Comparison of ENCODE assay signal across 13 cellular contexts in the genomic region with DNA sequence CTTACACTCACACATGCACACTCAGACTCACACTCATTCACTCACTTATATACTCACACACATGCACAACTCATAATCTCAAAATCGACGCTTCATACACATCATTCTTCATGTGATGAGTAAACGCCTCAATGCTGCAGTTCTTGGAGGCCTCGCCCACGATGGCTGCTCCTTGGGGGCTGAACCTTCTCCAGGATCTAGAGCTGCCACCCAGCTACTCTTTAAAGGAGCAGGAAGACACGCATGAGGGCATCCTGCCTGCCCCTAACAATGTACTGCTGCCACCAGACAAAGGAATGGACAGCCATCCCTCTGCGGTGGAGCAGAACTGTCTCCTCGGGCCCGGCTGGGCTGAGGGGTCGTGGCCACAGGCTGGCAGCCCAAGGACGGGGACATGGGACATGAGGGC. TPM values are rescaled to one million over a fixed set of nuclear protein-coding genes. Genes with fewer than 3 reads are reported as not detected.
DNase-seq lines count a peak whose midpoint lies in the region; ATAC-seq, FAIRE-seq and TF ChIP-seq lines count a peak whose summit lies in the region.
"Had no signal": no experiment of that assay in that cellular context is flagged by ENCODE, and none has a peak within 500 bp of the region (broad histone marks: within the 10 kb centered on the region; RNA-seq: fewer than 3 reads in every experiment).

No MANE protein-coding gene starts in this region.

- no peak for FAIRE-seq in GM12878 (lab: Jason Lieb, UNC)

- H3K4me1 ChIP-seq in BLaER1 (peaks cover 96% of the 10 kb centered on the region), GM12878 (ENCODE audit: control insufficient read depth, insufficient read depth, low read length) (peaks cover 38% of the 10 kb centered on the region)

- DNase-seq in T-helper 2 cell treated with Interferon-gamma antibody and Interleukin-4, amounts not matched to agents 5 μg/mL and 100 μg/mL, for 36 hours (ENCODE audit: low spot score), result peak; percentile 30
- DNase-seq in GM12878 (ENCODE audit: low read depth, low spot score), result no peak
- DNase-seq in osteocyte (ENCODE audit: extremely low spot score, unreplicated experiment), result peak; percentile 73
- no peak for DNase-seq in DMS 273 (lab: John Stamatoyannopoulos, UW; ENCODE audit: unreplicated experiment)
- no peak for DNase-seq in kidney glomerular epithelial cell (lab: John Stamatoyannopoulos, UW)
- DNase-seq in effector CD8-positive, alpha-beta T cell (lab: John Stamatoyannopoulos, UW), result no peak
- DNase-seq: foreskin fibroblast, left cardiac atrium, MM.1S, NCI-H524 had no signal

- no peak for TF ChIP-seq EP300 in GM12878 (IDR thresholded peaks at IDR 0.05; ENCODE audit: borderline replicate concordance in 1 of 2, control insufficient read depth in 1 of 2, low read depth in 2 of 2, low read length in 2 of 2)

- peak overlapping the region; percentile 19 for H3K4me3 Mint-ChIP-seq in T-helper 2 cell treated with Interferon-gamma antibody and Interleukin-4, amounts not matched to agents 5 μg/mL and 100 μg/mL, for 36 hours
- H3K4me3 Mint-ChIP-seq in osteocyte (ENCODE audit: unreplicated experiment), result no peak overlapping the region

- WGBS in GM12878 (ENCODE audit: insufficient coverage, insufficient replicate concordance, low lambda C conversion rate, missing lambda C conversion rate), result 79% methylated on average over 11 of the region's 11 CpGs

- no peak for ATAC-seq in GM12878
- ATAC-seq in GM21367 (IDR thresholded peaks at IDR 0.05; ENCODE audit: unreplicated experiment), result no peak
- ATAC-seq: left cardiac atrium had no signal

- RAD21 ChIA-PET in GM12878 (lab: Charles Lee; ENCODE audit: unreplicated experiment), result interaction anchor here (0.9 kb wide), 1 partner anchor 40 kb away, joined by 3 read pairs; no protein-coding TSS in a partner anchor

- intact Hi-C loops in GM12878 (cut with micrococcal nuclease; ENCODE audit: unreplicated experiment), result no loop called here

- H3K27me3 ChIP-seq in BLaER1 (no peaks in the 10 kb centered on the region), GM12878 (replicated peaks in 1 of 2; ENCODE audit: control insufficient read depth in 2 of 2, insufficient read depth in 2 of 2, low read length in 1 of 2) (no peaks in the 10 kb centered on the region)

- H3K9ac ChIP-seq in BLaER1 (peak overlapping the region; percentile 68), GM12878 (ENCODE audit: control insufficient read depth, insufficient read depth, low read length) (no peak overlapping the region)

- TF ChIP-seq POLR2A in GM12878 (IDR thresholded peaks at IDR 0.05; ENCODE audit: low read depth, low read length), result no peak

- H3K36me3 Mint-ChIP-seq in T-helper 2 cell treated with Interferon-gamma antibody and Interleukin-4, amounts not matched to agents 5 μg/mL and 100 μg/mL, for 36 hours (ENCODE audit: low read depth), result no peaks in the 10 kb centered on the region
- H3K36me3 Mint-ChIP-seq in osteocyte (ENCODE audit: unreplicated experiment), result no peaks in the 10 kb centered on the region

- SMC1A ChIA-PET in GM12878 (lab: Charles Lee; ENCODE audit: uncharacterized antibody, unreplicated experiment), result no interaction called here

- H3K9me3 ChIP-seq in BLaER1 (no peaks in the 10 kb centered on the region), GM12878 (replicated peaks; ENCODE audit: control insufficient read depth, insufficient read depth, low read length) (no peaks in the 10 kb centered on the region)

- H3K79me2 ChIP-seq in GM12878 (ENCODE audit: control insufficient read depth, insufficient read depth, low read length), result no peaks in the 10 kb centered on the region; the same call in 1 of the 2 replicates

- H3K36me3 ChIP-seq in BLaER1 (no peaks in the 10 kb centered on the region), GM12878 (ENCODE audit: control insufficient read depth in 2 of 2, insufficient read depth in 2 of 2, low read length in 1 of 2) (no peaks in the 10 kb centered on the region)

- TF ChIP-seq RAD21 in GM12878 (IDR thresholded peaks at IDR 0.05; ENCODE audit: insufficient read depth, low read depth, low read length), result no peak

- POLR2A ChIA-PET in GM12878 (lab: Charles Lee), result interaction anchor here (0.5 to 0.7 kb wide), 2 partner anchors 424 to 1827 kb away, joined by 3 read pairs; no protein-coding TSS in a partner anchor

- no peaks in the 10 kb centered on the region for H3K9me3 Mint-ChIP-seq in T-helper 2 cell treated with Interferon-gamma antibody and Interleukin-4, amounts not matched to agents 5 μg/mL and 100 μg/mL, for 36 hours
- H3K9me3 Mint-ChIP-seq in osteocyte (ENCODE audit: unreplicated experiment), result no peaks in the 10 kb centered on the region

- H4K20me1 ChIP-seq in BLaER1 (no peaks in the 10 kb centered on the region), GM12878 (ENCODE audit: control insufficient read depth, insufficient read depth) (no peaks in the 10 kb centered on the region)

- H3K27ac Mint-ChIP-seq in T-helper 2 cell treated with Interferon-gamma antibody and Interleukin-4, amounts not matched to agents 5 μg/mL and 100 μg/mL, for 36 hours, result no peak overlapping the region
- H3K27ac Mint-ChIP-seq in osteocyte (ENCODE audit: unreplicated experiment), result no peak overlapping the region

- peak overlapping the region; percentile 97 for H3K27ac ChIP-seq in BLaER1
- no peak overlapping the region for H3K27ac ChIP-seq in GM12878 (ENCODE audit: control insufficient read depth, insufficient read depth)

- H2AFZ ChIP-seq in GM12878 (ENCODE audit: control insufficient read depth, low read depth, low read length), result no peak overlapping the region

- peak overlapping the region; percentile 99 for H3K4me2 ChIP-seq in BLaER1
- no peak overlapping the region for H3K4me2 ChIP-seq in GM12878 (ENCODE audit: control insufficient read depth, insufficient read depth)

- peaks cover 70% of the 10 kb centered on the region for H3K4me1 Mint-ChIP-seq in T-helper 2 cell treated with Interferon-gamma antibody and Interleukin-4, amounts not matched to agents 5 μg/mL and 100 μg/mL, for 36 hours (ENCODE audit: low read depth)
- no peaks in the 10 kb centered on the region for H3K4me1 Mint-ChIP-seq in osteocyte (ENCODE audit: unreplicated experiment)

- H3K4me3 ChIP-seq in BLaER1 (no peak overlapping the region), GM12878 (no peak overlapping the region)

- BruUV-seq in GM12878 (replicated peaks; lab: Mats Ljungman, UMichigan), result no TSS peak

- H3K27me3 Mint-ChIP-seq in T-helper 2 cell treated with Interferon-gamma antibody and Interleukin-4, amounts not matched to agents 5 μg/mL and 100 μg/mL, for 36 hours (ENCODE audit: low read depth), result no peaks in the 10 kb centered on the region
- H3K27me3 Mint-ChIP-seq in osteocyte (ENCODE audit: unreplicated experiment), result peaks cover 5% of the 10 kb centered on the region

- in situ Hi-C loops in GM12878 (cut with MboI), result no loop called here

- CTCF ChIA-PET in GM12878 (lab: Yijun Ruan, JAX), result no interaction called here

- TF ChIP-seq CTCF in GM12878 (IDR thresholded peaks at IDR 0.05 in 2 of 3, conservative IDR thresholded peaks at IDR 0.05 in 1 of 3; ENCODE audit: control insufficient read depth in 2 of 3, extremely low read depth in 1 of 3, insufficient read depth in 1 of 3, low read depth in 3 of 3, low read length in 3 of 3), result no peak
- no peak for TF ChIP-seq CTCF in osteocyte (IDR thresholded peaks at IDR 0.05)

TF ChIP-seq in GM12878, 131 proteins besides CTCF, POLR2A, EP300 and RAD21 (continues in another document):
- TF ChIP-seq MTA2 (IDR thresholded peaks at IDR 0.05; ENCODE audit: low read depth), result no peak

RNA-seq across cellular contexts. Expression of gene SUN5, which starts 35.4 kb away (rescaled TPM):
- total RNA-seq in GM12878 (2013; cell fraction: nucleolus; rRNA removed), result not detected in 2 replicates
- total RNA-seq in GM12878 (2014; rRNA removed), result not detected in 2 replicates
- total RNA-seq in GM12878 (2014; rRNA removed; fragmentation: Illumina TruSeq; extraction: Trizol), result not detected in 2 replicates
- total RNA-seq in GM12878 (2021), result not detected in 2 replicates
- not detected for polyA plus RNA-seq in GM12878 (2011; ENCODE audit: low read depth)
- not detected in 2 replicates for polyA plus RNA-seq in GM12878 (2011; rRNA removed)
- polyA plus RNA-seq in GM12878 (2011; cell fraction: cytosol; rRNA removed), result not detected in 2 replicates
- polyA plus RNA-seq in GM12878 (2011; cell fraction: nucleus; rRNA removed), result not detected in 2 replicates
- polyA plus RNA-seq in GM12878 (2012), result not detected in 2 replicates
- not detected in 2 replicates for polyA plus RNA-seq in GM12878 (2014; fragmentation: Illumina TruSeq; extraction: Trizol)
- not detected for polyA plus RNA-seq in GM12878 (2014; fragmentation: Nextera tagmentation; extraction: Ambion mirVana)
- polyA plus RNA-seq in GM12878 (2014; rRNA removed), result not detected in 2 replicates
- polyA plus RNA-seq in GM12878 (2016; fragmentation: Nextera tagmentation; extraction: Ambion mirVana), result not detected
- polyA minus RNA-seq in GM12878 (2011; rRNA and poly(A)+ RNA removed), result not detected in 2 replicates
- not detected in 2 replicates for polyA minus RNA-seq in GM12878 (2011; cell fraction: cytosol; rRNA and poly(A)+ RNA removed)
- not detected in 2 replicates for polyA minus RNA-seq in GM12878 (2011; cell fraction: nucleus; rRNA and poly(A)+ RNA removed)
- not detected in 2 replicates for total RNA-seq in osteocyte
- total RNA-seq: cerebellum, left cardiac atrium had no signal

RNA-seq across cellular contexts. Expression of gene BPIFB2, which starts 38.7 kb away (rescaled TPM):
- total RNA-seq in GM12878 (2013; cell fraction: nucleolus; rRNA removed), result not detected in 2 replicates
- total RNA-seq in GM12878 (2014; rRNA removed) (not detected in 2 replicates), GM12878 (2014; rRNA removed; fragmentation: Illumina TruSeq; extraction: Trizol) (not detected in 2 replicates), GM12878 (2021) (not detected in 2 replicates), osteocyte (not detected in 2 replicates)
- not detected for polyA plus RNA-seq in GM12878 (2011; ENCODE audit: low read depth)
- polyA plus RNA-seq in GM12878 (2011; rRNA removed) (not detected in 2 replicates), GM12878 (2014; fragmentation: Illumina TruSeq; extraction: Trizol) (not detected in 2 replicates), GM12878 (2014; fragmentation: Nextera tagmentation; extraction: Ambion mirVana) (not detected), GM12878 (2014; rRNA removed) (not detected in 2 replicates), GM12878 (2016; fragmentation: Nextera tagmentation; extraction: Ambion mirVana) (not detected)
- polyA plus RNA-seq in GM12878 (2011; cell fraction: cytosol; rRNA removed), result not detected in 2 replicates
- 0.38 TPM in 1 of 2 replicates, not detected in the other for polyA plus RNA-seq in GM12878 (2011; cell fraction: nucleus; rRNA removed)
- polyA plus RNA-seq in GM12878 (2012), result not detected in 2 replicates
- not detected in 2 replicates for polyA minus RNA-seq in GM12878 (2011; rRNA and poly(A)+ RNA removed)
- not detected in 2 replicates for polyA minus RNA-seq in GM12878 (2011; cell fraction: cytosol; rRNA and poly(A)+ RNA removed)
- not detected in 2 replicates for polyA minus RNA-seq in GM12878 (2011; cell fraction: nucleus; rRNA and poly(A)+ RNA removed)
- total RNA-seq: cerebellum, left cardiac atrium had no signal

Comparison
In these comparisons a context has a peak if more than half of its experiments do, and no peak if none do; other contexts are left out.
1. DNase-seq: peak in T-helper 2 cell treated with Interferon-gamma antibody and Interleukin-4, amounts not matched to agents 5 μg/mL and 100 μg/mL, for 36 hours (single experiment) and osteocyte (single experiment); none in GM12878 (single experiment), DMS 273 (single experiment), kidney glomerular epithelial cell (single experiment) and effector CD8-positive, alpha-beta T cell (single experiment).